ENCODE assay signal across 1 cellular context in the genomic region with DNA sequence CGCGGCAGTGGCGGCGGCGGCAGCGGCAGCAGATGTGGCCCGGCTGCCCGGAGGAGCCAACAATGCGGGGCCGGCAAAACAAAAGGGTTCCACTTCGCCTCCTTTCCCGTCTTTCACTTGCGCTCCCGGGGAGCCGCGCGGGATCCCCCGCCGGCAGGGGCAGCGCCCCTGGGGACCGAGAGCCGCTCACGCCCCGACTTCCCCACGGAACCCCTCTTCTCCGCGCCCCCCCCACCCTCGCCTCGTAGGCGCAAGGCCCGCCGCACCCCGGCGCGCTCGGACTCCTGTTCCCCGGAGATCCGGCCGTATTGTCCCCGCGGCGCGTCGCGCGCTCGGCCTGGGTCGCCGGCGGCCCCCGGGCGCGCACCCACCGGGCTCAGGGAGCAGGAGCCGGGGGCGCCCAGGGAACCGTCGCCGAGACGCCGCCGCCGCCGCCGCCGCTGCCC.
TF ChIP-seq lines count a peak whose summit lies in the region.

No MANE protein-coding gene starts in this region.

TF ChIP-seq in H1, 55 proteins besides CTCF, POLR2A, EP300 and RAD21 (continued from another document):
- TF ChIP-seq, protein P1, sequence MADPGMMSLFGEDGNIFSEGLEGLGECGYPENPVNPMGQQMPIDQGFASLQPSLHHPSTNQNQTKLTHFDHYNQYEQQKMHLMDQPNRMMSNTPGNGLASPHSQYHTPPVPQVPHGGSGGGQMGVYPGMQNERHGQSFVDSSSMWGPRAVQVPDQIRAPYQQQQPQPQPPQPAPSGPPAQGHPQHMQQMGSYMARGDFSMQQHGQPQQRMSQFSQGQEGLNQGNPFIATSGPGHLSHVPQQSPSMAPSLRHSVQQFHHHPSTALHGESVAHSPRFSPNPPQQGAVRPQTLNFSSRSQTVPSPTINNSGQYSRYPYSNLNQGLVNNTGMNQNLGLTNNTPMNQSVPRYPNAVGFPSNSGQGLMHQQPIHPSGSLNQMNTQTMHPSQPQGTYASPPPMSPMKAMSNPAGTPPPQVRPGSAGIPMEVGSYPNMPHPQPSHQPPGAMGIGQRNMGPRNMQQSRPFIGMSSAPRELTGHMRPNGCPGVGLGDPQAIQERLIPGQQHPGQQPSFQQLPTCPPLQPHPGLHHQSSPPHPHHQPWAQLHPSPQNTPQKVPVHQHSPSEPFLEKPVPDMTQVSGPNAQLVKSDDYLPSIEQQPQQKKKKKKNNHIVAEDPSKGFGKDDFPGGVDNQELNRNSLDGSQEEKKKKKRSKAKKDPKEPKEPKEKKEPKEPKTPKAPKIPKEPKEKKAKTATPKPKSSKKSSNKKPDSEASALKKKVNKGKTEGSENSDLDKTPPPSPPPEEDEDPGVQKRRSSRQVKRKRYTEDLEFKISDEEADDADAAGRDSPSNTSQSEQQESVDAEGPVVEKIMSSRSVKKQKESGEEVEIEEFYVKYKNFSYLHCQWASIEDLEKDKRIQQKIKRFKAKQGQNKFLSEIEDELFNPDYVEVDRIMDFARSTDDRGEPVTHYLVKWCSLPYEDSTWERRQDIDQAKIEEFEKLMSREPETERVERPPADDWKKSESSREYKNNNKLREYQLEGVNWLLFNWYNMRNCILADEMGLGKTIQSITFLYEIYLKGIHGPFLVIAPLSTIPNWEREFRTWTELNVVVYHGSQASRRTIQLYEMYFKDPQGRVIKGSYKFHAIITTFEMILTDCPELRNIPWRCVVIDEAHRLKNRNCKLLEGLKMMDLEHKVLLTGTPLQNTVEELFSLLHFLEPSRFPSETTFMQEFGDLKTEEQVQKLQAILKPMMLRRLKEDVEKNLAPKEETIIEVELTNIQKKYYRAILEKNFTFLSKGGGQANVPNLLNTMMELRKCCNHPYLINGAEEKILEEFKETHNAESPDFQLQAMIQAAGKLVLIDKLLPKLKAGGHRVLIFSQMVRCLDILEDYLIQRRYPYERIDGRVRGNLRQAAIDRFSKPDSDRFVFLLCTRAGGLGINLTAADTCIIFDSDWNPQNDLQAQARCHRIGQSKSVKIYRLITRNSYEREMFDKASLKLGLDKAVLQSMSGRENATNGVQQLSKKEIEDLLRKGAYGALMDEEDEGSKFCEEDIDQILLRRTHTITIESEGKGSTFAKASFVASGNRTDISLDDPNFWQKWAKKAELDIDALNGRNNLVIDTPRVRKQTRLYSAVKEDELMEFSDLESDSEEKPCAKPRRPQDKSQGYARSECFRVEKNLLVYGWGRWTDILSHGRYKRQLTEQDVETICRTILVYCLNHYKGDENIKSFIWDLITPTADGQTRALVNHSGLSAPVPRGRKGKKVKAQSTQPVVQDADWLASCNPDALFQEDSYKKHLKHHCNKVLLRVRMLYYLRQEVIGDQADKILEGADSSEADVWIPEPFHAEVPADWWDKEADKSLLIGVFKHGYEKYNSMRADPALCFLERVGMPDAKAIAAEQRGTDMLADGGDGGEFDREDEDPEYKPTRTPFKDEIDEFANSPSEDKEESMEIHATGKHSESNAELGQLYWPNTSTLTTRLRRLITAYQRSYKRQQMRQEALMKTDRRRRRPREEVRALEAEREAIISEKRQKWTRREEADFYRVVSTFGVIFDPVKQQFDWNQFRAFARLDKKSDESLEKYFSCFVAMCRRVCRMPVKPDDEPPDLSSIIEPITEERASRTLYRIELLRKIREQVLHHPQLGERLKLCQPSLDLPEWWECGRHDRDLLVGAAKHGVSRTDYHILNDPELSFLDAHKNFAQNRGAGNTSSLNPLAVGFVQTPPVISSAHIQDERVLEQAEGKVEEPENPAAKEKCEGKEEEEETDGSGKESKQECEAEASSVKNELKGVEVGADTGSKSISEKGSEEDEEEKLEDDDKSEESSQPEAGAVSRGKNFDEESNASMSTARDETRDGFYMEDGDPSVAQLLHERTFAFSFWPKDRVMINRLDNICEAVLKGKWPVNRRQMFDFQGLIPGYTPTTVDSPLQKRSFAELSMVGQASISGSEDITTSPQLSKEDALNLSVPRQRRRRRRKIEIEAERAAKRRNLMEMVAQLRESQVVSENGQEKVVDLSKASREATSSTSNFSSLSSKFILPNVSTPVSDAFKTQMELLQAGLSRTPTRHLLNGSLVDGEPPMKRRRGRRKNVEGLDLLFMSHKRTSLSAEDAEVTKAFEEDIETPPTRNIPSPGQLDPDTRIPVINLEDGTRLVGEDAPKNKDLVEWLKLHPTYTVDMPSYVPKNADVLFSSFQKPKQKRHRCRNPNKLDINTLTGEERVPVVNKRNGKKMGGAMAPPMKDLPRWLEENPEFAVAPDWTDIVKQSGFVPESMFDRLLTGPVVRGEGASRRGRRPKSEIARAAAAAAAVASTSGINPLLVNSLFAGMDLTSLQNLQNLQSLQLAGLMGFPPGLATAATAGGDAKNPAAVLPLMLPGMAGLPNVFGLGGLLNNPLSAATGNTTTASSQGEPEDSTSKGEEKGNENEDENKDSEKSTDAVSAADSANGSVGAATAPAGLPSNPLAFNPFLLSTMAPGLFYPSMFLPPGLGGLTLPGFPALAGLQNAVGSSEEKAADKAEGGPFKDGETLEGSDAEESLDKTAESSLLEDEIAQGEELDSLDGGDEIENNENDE (IDR thresholded peaks at IDR 0.05; ENCODE audit: insufficient replicate concordance, low read length): no peak
- no peak for TF ChIP-seq E2F6 (IDR thresholded peaks at IDR 0.05)
